In genomic region chrX:70508296-70508911, GRCh38 we compare ENCODE assay signal across 11 cellular contexts.
DNase-seq lines count a peak whose midpoint lies in the region; ATAC-seq and TF ChIP-seq lines count a peak whose summit lies in the region.
"Had no signal": no experiment of that assay in that cellular context is flagged by ENCODE, and none has a peak within 500 bp of the region (broad histone marks: within the 10 kb centered on the region; RNA-seq: fewer than 3 reads in every experiment).

No MANE protein-coding gene starts in this region.

- DNase-seq in DMS153 (lab: John Stamatoyannopoulos, UW) (peak; percentile 75), NCI-H2196 (lab: John Stamatoyannopoulos, UW; ENCODE audit: unreplicated experiment) (peak; percentile 21), dermis blood vessel endothelial cell (peak; percentile 55), SIG-M5 (lab: John Stamatoyannopoulos, UW) (no peak), lower leg skin (ENCODE audit: low spot score in 2 of 2) (no peak)
- DNase-seq: MM.1S, small intestine, T1000 had no signal

- no peak for TF ChIP-seq CTCF in lower leg skin (IDR thresholded peaks at IDR 0.05)

- no peak overlapping the region for H3K4me3 ChIP-seq in lower leg skin (ENCODE audit: low read depth, poor library complexity, severe bottlenecking)

- 48 to 57% methylated on average over 6 of the region's 6 CpGs for WGBS in lower leg skin, 2 donors

- ATAC-seq in GM19438 (IDR thresholded peaks at IDR 0.05; ENCODE audit: low read depth, unreplicated experiment) (peak; percentile 61), GM18519 (IDR thresholded peaks at IDR 0.05; ENCODE audit: low FRiP score, unreplicated experiment) (no peak), GM21423 (IDR thresholded peaks at IDR 0.05; ENCODE audit: unreplicated experiment) (no peak)

- TF ChIP-seq POLR2A in lower leg skin (IDR thresholded peaks at IDR 0.05), result no peak

- intact Hi-C loops in lower leg skin (cut with DNase I; ENCODE audit: low total_unique reads), result no loop called here

Comparison
In these comparisons a context has a peak if more than half of its experiments do, and no peak if none do; other contexts are left out.
1. DNase-seq: peak in DMS153 (single experiment), NCI-H2196 (single experiment) and dermis blood vessel endothelial cell (single experiment); none in SIG-M5 (single experiment) and lower leg skin (0 of 2).